9 cellular contexts compared by ENCODE assay signal in the genomic region with DNA sequence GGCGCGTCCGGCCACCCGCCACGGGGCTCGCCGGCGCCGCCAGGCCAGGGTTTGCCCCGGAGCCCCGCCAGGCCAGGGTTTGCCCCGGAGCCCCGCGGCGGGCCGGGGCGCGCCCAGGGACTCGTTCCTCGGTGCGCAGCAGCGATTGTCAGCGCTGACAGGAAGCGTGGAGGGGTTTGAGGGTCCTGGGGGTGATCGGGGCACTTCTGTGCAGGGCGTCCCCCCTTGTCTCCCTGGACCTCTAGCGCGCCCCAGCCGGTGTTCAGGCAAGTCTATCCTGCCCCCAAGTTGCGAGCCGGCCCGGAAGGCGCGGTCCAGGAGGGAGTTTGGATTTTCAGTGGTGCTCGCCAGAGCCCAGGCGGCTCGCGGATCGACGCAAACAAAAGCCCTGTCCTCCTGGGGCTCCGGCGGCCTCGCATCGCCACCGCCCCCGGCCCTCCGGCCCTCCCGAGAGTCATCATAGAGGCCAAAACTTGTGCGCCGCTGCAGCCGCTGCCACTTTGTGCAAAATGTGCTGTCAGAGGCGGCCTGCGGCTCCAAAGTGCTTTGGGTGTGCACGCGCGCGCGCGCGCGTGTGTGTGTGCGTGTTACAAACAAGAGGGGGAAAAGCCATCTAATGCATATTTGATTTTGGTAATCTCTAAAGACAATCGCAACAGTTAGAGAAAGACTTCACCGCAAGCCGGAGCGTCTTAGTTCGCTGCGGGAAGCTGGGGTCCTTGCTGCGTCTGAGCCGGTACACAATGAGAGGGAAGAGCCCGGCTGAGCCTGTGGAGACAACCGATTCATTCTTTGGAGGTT. TPM values are rescaled to one million over a fixed set of nuclear protein-coding genes. Genes with fewer than 3 reads are reported as not detected.
DNase-seq lines count a peak whose midpoint lies in the region; ATAC-seq and TF ChIP-seq lines count a peak whose summit lies in the region.
"Had no signal": no experiment of that assay in that cellular context is flagged by ENCODE, and none has a peak within 500 bp of the region (broad histone marks: within the 10 kb centered on the region; RNA-seq: fewer than 3 reads in every experiment).

No MANE protein-coding gene starts in this region.

- no peaks in the 10 kb centered on the region for H3K27me3 ChIP-seq in kidney epithelial cell (ENCODE audit: control insufficient read depth, insufficient read depth, low read length)

- H3K4me1 Mint-ChIP-seq in central memory CD8-positive, alpha-beta T cell, result no peaks in the 10 kb centered on the region

- H3K27me3 Mint-ChIP-seq in central memory CD8-positive, alpha-beta T cell, result peaks cover 85% of the 10 kb centered on the region

- H3K36me3 ChIP-seq in kidney epithelial cell (ENCODE audit: control insufficient read depth, insufficient read depth, low read length), result no peaks in the 10 kb centered on the region

- H3K9me3 Mint-ChIP-seq in central memory CD8-positive, alpha-beta T cell, result no peaks in the 10 kb centered on the region
- H3K9me3 Mint-ChIP-seq: natural killer cell had no signal

- H3K27ac Mint-ChIP-seq in central memory CD8-positive, alpha-beta T cell (ENCODE audit: low read depth), result no peak overlapping the region
- H3K27ac Mint-ChIP-seq: natural killer cell had no signal

- DNase-seq in A172 (ENCODE audit: low spot score) (peak; percentile 16), GM10266 (ENCODE audit: extremely low spot score) (peak; percentile 35), NCI-H2171 treated with DMSO at 0.1 percent for 48 hours (lab: John Stamatoyannopoulos, UW) (peak; percentile 48), kidney epithelial cell (ENCODE audit: low read depth) (no peak), NCI-H187 (lab: John Stamatoyannopoulos, UW) (no peak), DMS79 treated with DMSO at 0.1 percent for 48 hours (lab: John Stamatoyannopoulos, UW) (no peak)
- DNase-seq in central memory CD8-positive, alpha-beta T cell (ENCODE audit: low spot score in 2 of 2), result no peak
- peak; percentile 30 for DNase-seq in stimulated activated CD8-positive, alpha-beta memory T cell treated with anti-CD3 and anti-CD28 coated beads, Interleukin-4, amount 100 ng/mL, for 48 hours
- DNase-seq: natural killer cell had no signal

- H3K4me3 Mint-ChIP-seq in central memory CD8-positive, alpha-beta T cell, result peak overlapping the region; percentile 23

- H3K4me3 ChIP-seq in kidney epithelial cell (ENCODE audit: low read depth, low read length), result peak overlapping the region; percentile 76

- H3K36me3 Mint-ChIP-seq in central memory CD8-positive, alpha-beta T cell (ENCODE audit: insufficient read depth), result no peaks in the 10 kb centered on the region
- H3K36me3 Mint-ChIP-seq: natural killer cell had no signal

- no peak for ATAC-seq in central memory CD8-positive, alpha-beta T cell (replicated peaks; ENCODE audit: extremely low read depth, poor library complexity, severe bottlenecking)

- no peak for TF ChIP-seq CTCF in GM10266 (IDR thresholded peaks at IDR 0.05; ENCODE audit: control insufficient read depth, insufficient read depth, low read depth, missing control alignments)
- no peak for TF ChIP-seq CTCF in kidney epithelial cell (IDR thresholded peaks at IDR 0.05; ENCODE audit: insufficient read depth, low read length, poor library complexity, severe bottlenecking)

RNA-seq across cellular contexts. Expression of a gene that starts 1.0 kb away (rescaled TPM):
- 7.0 and 9.7 TPM in 2 replicates for total RNA-seq in A172 (2014; rRNA removed; shearing (Covaris generic))
- total RNA-seq in kidney epithelial cell, result 18.6 and 21.5 TPM in 2 replicates

Comparison
In these comparisons a context has a peak if more than half of its experiments do, and no peak if none do; other contexts are left out.
1. DNase-seq: peak in A172 (single experiment), GM10266 (single experiment), NCI-H2171 treated with DMSO at 0.1 percent for 48 hours (single experiment) and stimulated activated CD8-positive, alpha-beta memory T cell treated with anti-CD3 and anti-CD28 coated beads, Interleukin-4, amount 100 ng/mL, for 48 hours (single experiment); none in central memory CD8-positive, alpha-beta T cell (0 of 2), kidney epithelial cell (single experiment), NCI-H187 (0 of 2) and DMS79 treated with DMSO at 0.1 percent for 48 hours (single experiment).